Comparison of ENCODE assay signal across 8 cellular contexts in the genomic region with DNA sequence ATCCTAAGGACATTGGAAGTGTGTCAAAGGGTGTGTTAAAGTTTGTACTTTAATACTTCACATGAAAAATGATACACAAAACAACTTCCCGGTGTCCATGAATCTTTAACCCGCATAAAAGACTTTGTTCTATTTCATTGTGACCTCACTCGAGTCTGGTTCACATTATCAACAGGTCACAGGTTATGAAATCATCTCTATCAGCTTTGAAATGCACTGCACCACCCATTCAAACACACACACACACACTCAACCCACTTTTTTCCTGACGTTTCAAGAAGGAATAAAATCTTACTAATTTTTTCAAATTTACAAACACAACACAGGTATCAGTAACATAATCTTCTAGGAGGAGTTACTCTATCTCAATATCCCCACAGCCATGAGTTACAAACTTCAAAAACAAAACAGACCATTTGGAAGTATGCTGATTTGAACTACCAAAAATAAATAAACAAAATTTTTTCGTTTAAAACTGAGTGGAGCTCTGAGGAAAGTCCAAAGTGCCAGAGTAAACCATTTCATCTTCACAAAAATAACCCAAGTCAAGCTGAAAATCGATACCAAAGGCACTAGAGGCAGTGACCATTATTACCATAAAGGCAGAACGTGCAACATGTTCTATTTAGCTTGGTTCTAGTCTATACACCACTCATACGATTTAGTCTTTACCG. TPM values are rescaled to one million over a fixed set of nuclear protein-coding genes. Genes with fewer than 3 reads are reported as not detected.
A peak's percentile ranks its signal among the peaks of the same experiment; 100 is the strongest.
DNase-seq lines count a peak whose midpoint lies in the region; ATAC-seq, FAIRE-seq and TF ChIP-seq lines count a peak whose summit lies in the region.
"Had no signal": no experiment of that assay in that cellular context is flagged by ENCODE, and none has a peak within 500 bp of the region (broad histone marks: within the 10 kb centered on the region; RNA-seq: fewer than 3 reads in every experiment).

No MANE protein-coding gene starts in this region.

- no peak overlapping the region for H3K9ac ChIP-seq in DND-41 (ENCODE audit: low read depth, low read length)
- no peak overlapping the region for H3K9ac ChIP-seq in GM12878 (ENCODE audit: control insufficient read depth, insufficient read depth, low read length)

- ATAC-seq in DND-41 (ENCODE audit: insufficient read depth, low read depth), result no peak
- ATAC-seq in GM12878, result no peak
- no peak for ATAC-seq in naive thymus-derived CD4-positive, alpha-beta T cell
- no peak for ATAC-seq in HG03571 (IDR thresholded peaks at IDR 0.05; ENCODE audit: unreplicated experiment)

- H3K79me2 ChIP-seq in DND-41 (ENCODE audit: insufficient read depth, low read length) (peaks cover 33% of the 10 kb centered on the region), GM12878 (ENCODE audit: control insufficient read depth, insufficient read depth, low read length) (peaks cover 20% of the 10 kb centered on the region)

- RAD21 ChIA-PET in GM12878 (lab: Charles Lee; ENCODE audit: unreplicated experiment), result no interaction called here

- intact Hi-C loops in GM12878 (cut with micrococcal nuclease; ENCODE audit: unreplicated experiment), result no loop called here
- intact Hi-C loops in naive thymus-derived CD4-positive, alpha-beta T cell (cut with micrococcal nuclease), result loop anchor here in 1 of 2 donors (5.0 to 10.0 kb wide), 2 partner anchors 702 to 761 kb away; a partner anchor contains a TSS

- H4K20me1 ChIP-seq in DND-41 (ENCODE audit: insufficient read depth, low read length) (no peaks in the 10 kb centered on the region), GM12878 (ENCODE audit: control insufficient read depth, insufficient read depth) (no peaks in the 10 kb centered on the region)

- H3K27ac ChIP-seq in DND-41 (ENCODE audit: low read length) (no peak overlapping the region), GM12878 (ENCODE audit: control insufficient read depth, insufficient read depth) (no peak overlapping the region)
- H3K27ac ChIP-seq in naive thymus-derived CD4-positive, alpha-beta T cell (ENCODE audit: low read depth, low read length), result no peak overlapping the region
- H3K27ac ChIP-seq: SJSA1 had no signal

- no peaks in the 10 kb centered on the region for H3K27me3 ChIP-seq in DND-41 (ENCODE audit: insufficient read depth, low read length, poor library complexity)
- no peaks in the 10 kb centered on the region for H3K27me3 ChIP-seq in GM12878 (replicated peaks in 1 of 2; ENCODE audit: control insufficient read depth in 2 of 2, insufficient read depth in 2 of 2, low read length in 1 of 2)
- no peaks in the 10 kb centered on the region for H3K27me3 ChIP-seq in naive thymus-derived CD4-positive, alpha-beta T cell (ENCODE audit: control insufficient read depth in 2 of 2, insufficient read depth in 2 of 2, low read length in 2 of 2)
- H3K27me3 ChIP-seq: SJSA1 had no signal

- peaks cover 36% of the 10 kb centered on the region for H3K4me1 ChIP-seq in DND-41 (ENCODE audit: insufficient read depth, low read length)
- peaks cover 6% of the 10 kb centered on the region for H3K4me1 ChIP-seq in GM12878 (ENCODE audit: control insufficient read depth, insufficient read depth, low read length)
- peaks cover 5 to 6% of the 10 kb centered on the region in 2 donors for H3K4me1 ChIP-seq in naive thymus-derived CD4-positive, alpha-beta T cell (ENCODE audit: control insufficient read depth in 2 of 2, insufficient read depth in 2 of 2, low read length in 2 of 2)

- in situ Hi-C loops in GM12878 (cut with MboI), result no loop called here

- POLR2A ChIA-PET in GM12878 (lab: Charles Lee), result interaction anchor here (0.7 kb wide), 1 partner anchor 383 kb away, joined by 4 read pairs; no protein-coding TSS in a partner anchor
- POLR2A ChIA-PET in naive thymus-derived CD4-positive, alpha-beta T cell (lab: Charles Lee), result interaction anchor here (0.7 to 1.8 kb wide), 5 partner anchors 8 to 121 kb away, joined by 3 to 5 read pairs (median 4); a partner anchor contains a TSS

- TF ChIP-seq CTCF in DND-41 (IDR thresholded peaks at IDR 0.05; ENCODE audit: borderline replicate concordance, extremely low read depth, low read length, poor library complexity, severe bottlenecking), result no peak
- no peak for TF ChIP-seq CTCF in GM12878 (IDR thresholded peaks at IDR 0.05 in 2 of 3, conservative IDR thresholded peaks at IDR 0.05 in 1 of 3; ENCODE audit: control insufficient read depth in 2 of 3, extremely low read depth in 1 of 3, insufficient read depth in 1 of 3, low read depth in 3 of 3, low read length in 3 of 3)

- no peak for TF ChIP-seq POLR2A in GM12878 (IDR thresholded peaks at IDR 0.05; ENCODE audit: low read depth, low read length)

- peak overlapping the region in 3 of 9 donors; percentile 3 to 43 (median 4) for H3K27ac Mint-ChIP-seq in naive thymus-derived CD4-positive, alpha-beta T cell

- no peak for FAIRE-seq in GM12878 (lab: Jason Lieb, UNC)

- SMC1A ChIA-PET in GM12878 (lab: Charles Lee; ENCODE audit: uncharacterized antibody, unreplicated experiment), result interaction anchor here (1.0 kb wide), 1 partner anchor 267 kb away, joined by 3 read pairs; no protein-coding TSS in a partner anchor

- peaks cover 32 to 66% (median 57%) of the 10 kb centered on the region in 7 donors for H3K4me1 Mint-ChIP-seq in naive thymus-derived CD4-positive, alpha-beta T cell

- no peak overlapping the region for H3K4me3 ChIP-seq in DND-41 (ENCODE audit: low read depth in 1 of 2, low read length in 2 of 2)
- no peak overlapping the region for H3K4me3 ChIP-seq in GM12878
- no peak overlapping the region for H3K4me3 ChIP-seq in naive thymus-derived CD4-positive, alpha-beta T cell (ENCODE audit: low read length)
- H3K4me3 ChIP-seq: SJSA1 had no signal

- CTCF ChIA-PET in GM12878 (lab: Yijun Ruan, JAX), result no interaction called here
- CTCF ChIA-PET in naive thymus-derived CD4-positive, alpha-beta T cell (lab: Charles Lee), result interaction anchor here (0.6 to 1.1 kb wide), 2 partner anchors 24 to 393 kb away, joined by 3 read pairs; no protein-coding TSS in a partner anchor

- H3K9me3 Mint-ChIP-seq in naive thymus-derived CD4-positive, alpha-beta T cell, result no peaks in the 10 kb centered on the region

- no peak for TF ChIP-seq EP300 in GM12878 (IDR thresholded peaks at IDR 0.05; ENCODE audit: borderline replicate concordance in 1 of 2, control insufficient read depth in 1 of 2, low read depth in 2 of 2, low read length in 2 of 2)

- H3K9me3 ChIP-seq in DND-41 (ENCODE audit: insufficient read depth, low read length, severe bottlenecking), result no peaks in the 10 kb centered on the region
- H3K9me3 ChIP-seq in GM12878 (replicated peaks; ENCODE audit: control insufficient read depth, insufficient read depth, low read length), result no peaks in the 10 kb centered on the region
- H3K9me3 ChIP-seq in naive thymus-derived CD4-positive, alpha-beta T cell (ENCODE audit: control insufficient read depth in 2 of 3, low read length in 3 of 3), result no peaks in the 10 kb centered on the region
- H3K9me3 ChIP-seq: SJSA1 had no signal

- H3K36me3 Mint-ChIP-seq in naive thymus-derived CD4-positive, alpha-beta T cell, result peaks cover 0 to 8% (median 7%) of the 10 kb centered on the region in 5 donors

- peak overlapping the region in 8 of 10 donors; percentile 3 to 60 (median 34) for H3K4me3 Mint-ChIP-seq in naive thymus-derived CD4-positive, alpha-beta T cell

- TSS peak; percentile 32 for BruUV-seq in GM12878 (replicated peaks; lab: Mats Ljungman, UMichigan)

- WGBS in GM12878 (ENCODE audit: insufficient coverage, insufficient replicate concordance, low lambda C conversion rate, missing lambda C conversion rate), result 87% methylated on average over 9 of the region's 9 CpGs

- no peaks in the 10 kb centered on the region for H3K27me3 Mint-ChIP-seq in naive thymus-derived CD4-positive, alpha-beta T cell

- H3K36me3 ChIP-seq in DND-41 (ENCODE audit: insufficient read depth, low read length) (peaks cover 16% of the 10 kb centered on the region), GM12878 (ENCODE audit: control insufficient read depth in 2 of 2, insufficient read depth in 2 of 2, low read length in 1 of 2) (no peaks in the 10 kb centered on the region)
- H3K36me3 ChIP-seq in naive thymus-derived CD4-positive, alpha-beta T cell (ENCODE audit: control insufficient read depth in 2 of 3, insufficient read depth in 3 of 3, low read length in 3 of 3), result peaks cover 0 to 7% (median 0%) of the 10 kb centered on the region in 3 experiments

- DNase-seq in DND-41, result no peak
- DNase-seq in GM12878 (ENCODE audit: low read depth, low spot score), result no peak
- no peak for DNase-seq in naive thymus-derived CD4-positive, alpha-beta T cell
- no peak for DNase-seq in NCI-H146 (lab: John Stamatoyannopoulos, UW)
- no peak for DNase-seq in activated CD4-positive, alpha-beta T cell treated with anti-CD3 and anti-CD28 coated beads, Interleukin-2, amount 50 U/mL, for 48 hours

- H3K4me2 ChIP-seq in DND-41 (ENCODE audit: insufficient read depth, low read length) (peak overlapping the region; percentile 5), GM12878 (ENCODE audit: control insufficient read depth, insufficient read depth) (no peak overlapping the region)

- H2AFZ ChIP-seq in DND-41 (ENCODE audit: low read depth, low read length) (no peak overlapping the region), GM12878 (ENCODE audit: control insufficient read depth, low read depth, low read length) (no peak overlapping the region)

- TF ChIP-seq RAD21 in GM12878 (IDR thresholded peaks at IDR 0.05; ENCODE audit: insufficient read depth, low read depth, low read length), result no peak

RNA-seq across cellular contexts. Expression of a gene that starts 2.7 kb away (rescaled TPM):
- total RNA-seq in GM12878 (2013; cell fraction: nucleolus; rRNA removed), result 28.4 and 30.0 TPM in 2 replicates
- total RNA-seq in GM12878 (2014; rRNA removed), result 20.8 and 25.1 TPM in 2 replicates
- 19.9 and 21.0 TPM in 2 replicates for total RNA-seq in GM12878 (2014; rRNA removed; fragmentation: Illumina TruSeq; extraction: Trizol)
- 26.2 and 26.7 TPM in 2 replicates for total RNA-seq in GM12878 (2021)
- polyA plus RNA-seq in GM12878 (2011; ENCODE audit: low read depth), result 30.3 TPM
- 20.9 and 24.8 TPM in 2 replicates for polyA plus RNA-seq in GM12878 (2011; rRNA removed)
- polyA plus RNA-seq in GM12878 (2011; cell fraction: cytosol; rRNA removed), result 19.4 and 20.6 TPM in 2 replicates
- polyA plus RNA-seq in GM12878 (2011; cell fraction: nucleus; rRNA removed), result 14.0 and 15.4 TPM in 2 replicates
- polyA plus RNA-seq in GM12878 (2012), result 10.4 and 12.5 TPM in 2 replicates
- polyA plus RNA-seq in GM12878 (2014; fragmentation: Illumina TruSeq; extraction: Trizol), result 13.3 and 16.4 TPM in 2 replicates
- polyA plus RNA-seq in GM12878 (2014; fragmentation: Nextera tagmentation; extraction: Ambion mirVana), result 10 to 100 TPM in 1 of 2 experiments, 1 to 10 TPM in 1; 6.5 to 12.3 TPM
- 12.1 and 14.2 TPM in 2 replicates for polyA plus RNA-seq in GM12878 (2014; rRNA removed)
- polyA plus RNA-seq in GM12878 (2016; fragmentation: Nextera tagmentation; extraction: Ambion mirVana), result 10 to 100 TPM; 22.2 to 22.7 TPM
- polyA minus RNA-seq in GM12878 (2011; rRNA and poly(A)+ RNA removed), result 59.1 and 72.9 TPM in 2 replicates
- 29.2 and 30.6 TPM in 2 replicates for polyA minus RNA-seq in GM12878 (2011; cell fraction: cytosol; rRNA and poly(A)+ RNA removed)
- polyA minus RNA-seq in GM12878 (2011; cell fraction: nucleus; rRNA and poly(A)+ RNA removed), result 16.4 and 25.0 TPM in 2 replicates
- 10 to 100 TPM; 22.8 to 35.0 (median 33.5) TPM for total RNA-seq in naive thymus-derived CD4-positive, alpha-beta T cell
- 10 to 100 TPM; 12.5 to 25.5 TPM for polyA plus RNA-seq in naive thymus-derived CD4-positive, alpha-beta T cell

RNA-seq across cellular contexts. Expression of a gene that starts 2.7 kb away (rescaled TPM):
- total RNA-seq in GM12878 (2013; cell fraction: nucleolus; rRNA removed), result 13.9 and 15.2 TPM in 2 replicates
- 18.2 and 20.2 TPM in 2 replicates for total RNA-seq in GM12878 (2014; rRNA removed)
- total RNA-seq in GM12878 (2014; rRNA removed; fragmentation: Illumina TruSeq; extraction: Trizol), result 15.1 and 15.6 TPM in 2 replicates
- total RNA-seq in GM12878 (2021), result 19.1 and 20.8 TPM in 2 replicates
- 13.4 TPM for polyA plus RNA-seq in GM12878 (2011; ENCODE audit: low read depth)
- polyA plus RNA-seq in GM12878 (2011; rRNA removed), result 11.2 and 18.9 TPM in 2 replicates
- polyA plus RNA-seq in GM12878 (2011; cell fraction: cytosol; rRNA removed), result 27.6 and 44.7 TPM in 2 replicates
- polyA plus RNA-seq in GM12878 (2011; cell fraction: nucleus; rRNA removed), result 48.1 and 50.7 TPM in 2 replicates
- 21.5 and 24.1 TPM in 2 replicates for polyA plus RNA-seq in GM12878 (2012)
- 1.3 and 9.8 TPM in 2 replicates for polyA plus RNA-seq in GM12878 (2014; fragmentation: Illumina TruSeq; extraction: Trizol)
- polyA plus RNA-seq in GM12878 (2014; fragmentation: Nextera tagmentation; extraction: Ambion mirVana), result 1 to 10 TPM; 1.1 to 5.4 TPM
- polyA plus RNA-seq in GM12878 (2014; rRNA removed), result 33.1 and 35.9 TPM in 2 replicates
- 10 to 100 TPM; 16.6 to 23.0 TPM for polyA plus RNA-seq in GM12878 (2016; fragmentation: Nextera tagmentation; extraction: Ambion mirVana)
- 11.5 and 16.8 TPM in 2 replicates for polyA minus RNA-seq in GM12878 (2011; rRNA and poly(A)+ RNA removed)
- polyA minus RNA-seq in GM12878 (2011; cell fraction: cytosol; rRNA and poly(A)+ RNA removed), result 2.5 TPM in 1 of 2 replicates, not detected in the other
- 2.2 TPM in 2 replicates for polyA minus RNA-seq in GM12878 (2011; cell fraction: nucleus; rRNA and poly(A)+ RNA removed)
- 10 to 100 TPM; 13.1 to 20.1 (median 13.8) TPM for total RNA-seq in naive thymus-derived CD4-positive, alpha-beta T cell
- polyA plus RNA-seq in naive thymus-derived CD4-positive, alpha-beta T cell, result 10 to 100 TPM; 12.8 to 16.0 TPM

RNA-seq across cellular contexts. Expression of a gene that starts 24.3 kb away (rescaled TPM):
- 5.8 and 7.3 TPM in 2 replicates for total RNA-seq in GM12878 (2013; cell fraction: nucleolus; rRNA removed)
- total RNA-seq in GM12878 (2014; rRNA removed) (1.1 and 1.6 TPM in 2 replicates), GM12878 (2014; rRNA removed; fragmentation: Illumina TruSeq; extraction: Trizol) (3.5 and 4.0 TPM in 2 replicates), GM12878 (2021) (5.3 and 6.9 TPM in 2 replicates)
- polyA plus RNA-seq in GM12878 (2011; ENCODE audit: low read depth), result 2.2 TPM
- polyA plus RNA-seq in GM12878 (2011; rRNA removed) (4.1 and 7.0 TPM in 2 replicates), GM12878 (2014; fragmentation: Illumina TruSeq; extraction: Trizol) (3.4 and 5.2 TPM in 2 replicates), GM12878 (2014; fragmentation: Nextera tagmentation; extraction: Ambion mirVana) (1 to 10 TPM; 1.3 to 1.6 TPM), GM12878 (2014; rRNA removed) (7.1 and 7.9 TPM in 2 replicates), GM12878 (2016; fragmentation: Nextera tagmentation; extraction: Ambion mirVana) (1 to 10 TPM; 3.5 to 4.5 TPM)
- polyA plus RNA-seq in GM12878 (2011; cell fraction: cytosol; rRNA removed), result 8.2 and 12.7 TPM in 2 replicates
- 62.4 and 67.3 TPM in 2 replicates for polyA plus RNA-seq in GM12878 (2011; cell fraction: nucleus; rRNA removed)
- polyA plus RNA-seq in GM12878 (2012), result 4.9 and 5.6 TPM in 2 replicates
- 2.8 and 3.1 TPM in 2 replicates for polyA minus RNA-seq in GM12878 (2011; rRNA and poly(A)+ RNA removed)
- not detected in 2 replicates for polyA minus RNA-seq in GM12878 (2011; cell fraction: cytosol; rRNA and poly(A)+ RNA removed)
- polyA minus RNA-seq in GM12878 (2011; cell fraction: nucleus; rRNA and poly(A)+ RNA removed), result 1.2 and 1.4 TPM in 2 replicates
- 1 to 10 TPM; 6.9 to 9.9 (median 9.1) TPM for total RNA-seq in naive thymus-derived CD4-positive, alpha-beta T cell
- polyA plus RNA-seq in naive thymus-derived CD4-positive, alpha-beta T cell, result under 1 TPM; 0.28 to 0.55 TPM

RNA-seq across cellular contexts. Expression of a gene that starts 35.5 kb away (rescaled TPM):
- 17.4 and 18.4 TPM in 2 replicates for total RNA-seq in GM12878 (2013; cell fraction: nucleolus; rRNA removed)
- total RNA-seq in GM12878 (2014; rRNA removed), result 11.2 and 13.3 TPM in 2 replicates
- 5.8 and 6.5 TPM in 2 replicates for total RNA-seq in GM12878 (2014; rRNA removed; fragmentation: Illumina TruSeq; extraction: Trizol)
- 10.4 and 11.3 TPM in 2 replicates for total RNA-seq in GM12878 (2021)
- 3.5 TPM for polyA plus RNA-seq in GM12878 (2011; ENCODE audit: low read depth)
- polyA plus RNA-seq in GM12878 (2011; rRNA removed), result 0.88 and 2.2 TPM in 2 replicates
- polyA plus RNA-seq in GM12878 (2011; cell fraction: cytosol; rRNA removed), result 1.3 and 2.4 TPM in 2 replicates
- polyA plus RNA-seq in GM12878 (2011; cell fraction: nucleus; rRNA removed), result 11.6 and 12.5 TPM in 2 replicates
- 4.8 and 5.2 TPM in 2 replicates for polyA plus RNA-seq in GM12878 (2012)
- 1.2 and 4.2 TPM in 2 replicates for polyA plus RNA-seq in GM12878 (2014; fragmentation: Illumina TruSeq; extraction: Trizol)
- polyA plus RNA-seq in GM12878 (2014; fragmentation: Nextera tagmentation; extraction: Ambion mirVana), result under 1 TPM; 0.29 to 0.35 TPM
- 10.1 and 10.7 TPM in 2 replicates for polyA plus RNA-seq in GM12878 (2014; rRNA removed)
- 10 to 100 TPM in 1 of 2 experiments, 1 to 10 TPM in 1; 8.1 to 15.0 TPM for polyA plus RNA-seq in GM12878 (2016; fragmentation: Nextera tagmentation; extraction: Ambion mirVana)
- polyA minus RNA-seq in GM12878 (2011; rRNA and poly(A)+ RNA removed), result 3.0 and 4.8 TPM in 2 replicates
- polyA minus RNA-seq in GM12878 (2011; cell fraction: cytosol; rRNA and poly(A)+ RNA removed), result 1.7 and 1.9 TPM in 2 replicates
- polyA minus RNA-seq in GM12878 (2011; cell fraction: nucleus; rRNA and poly(A)+ RNA removed), result 5.7 and 7.6 TPM in 2 replicates
- 10 to 100 TPM; 19.9 to 48.1 (median 29.0) TPM for total RNA-seq in naive thymus-derived CD4-positive, alpha-beta T cell
- 1 to 10 TPM; 2.5 to 7.2 TPM for polyA plus RNA-seq in naive thymus-derived CD4-positive, alpha-beta T cell

RNA-seq across cellular contexts. Expression of a gene that starts 50.8 kb away (rescaled TPM):
- total RNA-seq in GM12878 (2013; cell fraction: nucleolus; rRNA removed), result not detected in 2 replicates
- total RNA-seq in GM12878 (2014; rRNA removed), result not detected in 2 replicates
- not detected in 2 replicates for total RNA-seq in GM12878 (2014; rRNA removed; fragmentation: Illumina TruSeq; extraction: Trizol)
- 0.03 TPM in 2 replicates for total RNA-seq in GM12878 (2021)
- not detected for polyA plus RNA-seq in GM12878 (2011; ENCODE audit: low read depth)
- polyA plus RNA-seq in GM12878 (2011; rRNA removed), result not detected in 2 replicates
- polyA plus RNA-seq in GM12878 (2011; cell fraction: cytosol; rRNA removed), result not detected in 2 replicates
- not detected in 2 replicates for polyA plus RNA-seq in GM12878 (2011; cell fraction: nucleus; rRNA removed)
- polyA plus RNA-seq in GM12878 (2012), result 0.03 TPM in 1 of 2 replicates, not detected in the other
- not detected in 2 replicates for polyA plus RNA-seq in GM12878 (2014; fragmentation: Illumina TruSeq; extraction: Trizol)
- not detected for polyA plus RNA-seq in GM12878 (2014; fragmentation: Nextera tagmentation; extraction: Ambion mirVana)
- polyA plus RNA-seq in GM12878 (2014; rRNA removed), result 0.01 TPM in 1 of 2 replicates, not detected in the other
- polyA plus RNA-seq in GM12878 (2016; fragmentation: Nextera tagmentation; extraction: Ambion mirVana), result not detected
- polyA minus RNA-seq in GM12878 (2011; rRNA and poly(A)+ RNA removed), result not detected in 2 replicates
- polyA minus RNA-seq in GM12878 (2011; cell fraction: cytosol; rRNA and poly(A)+ RNA removed), result not detected in 2 replicates
- not detected in 2 replicates for polyA minus RNA-seq in GM12878 (2011; cell fraction: nucleus; rRNA and poly(A)+ RNA removed)
- 1 to 10 TPM in 2 of 5 experiments, under 1 TPM in 3; 0.07 to 2.7 (median 0.39) TPM for total RNA-seq in naive thymus-derived CD4-positive, alpha-beta T cell
- under 1 TPM in 1 of 2 donors, not detected in 1; 0.08 TPM for polyA plus RNA-seq in naive thymus-derived CD4-positive, alpha-beta T cell
- total RNA-seq: LHCN-M2, SJSA1 had no signal
